ENCODE assay signal across 8 cellular contexts in the genomic region with DNA sequence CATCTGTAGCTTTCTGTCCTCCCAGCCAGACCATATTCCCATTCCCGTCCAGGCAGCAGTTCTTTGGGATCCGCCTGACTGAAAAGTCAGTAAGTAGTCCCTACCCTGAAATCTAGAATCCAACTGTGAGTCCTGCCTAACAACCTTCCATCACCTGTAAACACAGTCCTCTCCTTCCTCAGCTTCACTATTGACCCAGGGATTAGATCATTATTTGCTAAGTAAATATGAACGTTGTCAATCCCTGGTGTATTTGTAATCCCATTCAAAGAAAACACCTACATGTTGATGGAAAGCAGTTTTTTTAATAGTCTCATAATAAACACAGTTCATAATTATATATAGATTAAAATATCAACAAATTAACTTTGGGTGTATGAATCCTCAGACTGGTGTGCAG. TPM values are rescaled to one million over a fixed set of nuclear protein-coding genes. Genes with fewer than 3 reads are reported as not detected.
A peak's percentile ranks its signal among the peaks of the same experiment; 100 is the strongest.
DNase-seq lines count a peak whose midpoint lies in the region; ATAC-seq and TF ChIP-seq lines count a peak whose summit lies in the region.

No MANE protein-coding gene starts in this region.

- no peaks in the 10 kb centered on the region for H4K20me1 ChIP-seq in hepatocyte (ENCODE audit: insufficient read depth, poor library complexity, severe bottlenecking)

- DNase-seq in heart right ventricle (no peak), left cardiac atrium (no peak), hepatocyte (ENCODE audit: low spot score) (peak; percentile 51), GOT3 (lab: John Stamatoyannopoulos, UW) (no peak)

- H3K4me1 ChIP-seq in heart right ventricle = peaks cover 2 to 39% (median 28%) of the 10 kb centered on the region in 9 donors
- H3K4me1 ChIP-seq in hepatocyte (ENCODE audit: insufficient read depth) = peaks cover 4% of the 10 kb centered on the region

- H2AFZ ChIP-seq in hepatocyte = peak overlapping the region; percentile 64

- peaks cover 0 to 16% (median 0%) of the 10 kb centered on the region in 9 donors for H3K36me3 ChIP-seq in heart right ventricle
- no peaks in the 10 kb centered on the region for H3K36me3 ChIP-seq in hepatocyte (replicated peaks; ENCODE audit: insufficient read depth, low read depth)

- TF ChIP-seq CTCF in heart right ventricle (IDR thresholded peaks at IDR 0.05) = no peak
- TF ChIP-seq CTCF in hepatocyte (IDR thresholded peaks at IDR 0.05; ENCODE audit: poor library complexity) = no peak

- H3K9me2 ChIP-seq in hepatocyte (replicated peaks; ENCODE audit: insufficient read depth) = no peaks in the 10 kb centered on the region

- peak overlapping the region; percentile 80 for H3K4me2 ChIP-seq in hepatocyte

- H3K79me2 ChIP-seq in hepatocyte = peaks cover 18% of the 10 kb centered on the region

- intact Hi-C loops in heart right ventricle (cut with DNase I) (no loop called here), left cardiac atrium (cut with DNase I) (no loop called here)

- H3K27ac ChIP-seq in heart right ventricle (peak overlapping the region in 3 of 10 donors; percentile 72 to 82 (median 77)), hepatocyte (peak overlapping the region; percentile 87)

- no peaks in the 10 kb centered on the region for H3K27me3 Mint-ChIP-seq in stimulated activated memory B cell treated with anti-CD40 and anti-IgM and Interleukin-4, amounts not matched to agents 10 μg/mL and 1 μg/mL and 100 μg/mL, for 72 hours

- peak overlapping the region; percentile 88 for H3K4me3 Mint-ChIP-seq in stimulated activated memory B cell treated with anti-CD40 and anti-IgM and Interleukin-4, amounts not matched to agents 10 μg/mL and 1 μg/mL and 100 μg/mL, for 72 hours

- H3K27me3 ChIP-seq in heart right ventricle (no peaks in the 10 kb centered on the region), hepatocyte (no peaks in the 10 kb centered on the region)

- peak overlapping the region; percentile 75 to 94 (median 87) for H3K4me3 ChIP-seq in heart right ventricle
- no peak overlapping the region for H3K4me3 ChIP-seq in hepatocyte

- peak overlapping the region; percentile 80 for H3K27ac Mint-ChIP-seq in stimulated activated memory B cell treated with anti-CD40 and anti-IgM and Interleukin-4, amounts not matched to agents 10 μg/mL and 1 μg/mL and 100 μg/mL, for 72 hours

- WGBS in heart right ventricle, 2 donors = 27 to 32% methylated on average over 3 of the region's 3 CpGs
- WGBS in hepatocyte (ENCODE audit: low lambda C conversion rate, missing lambda C conversion rate) = 11% methylated on average over 3 of the region's 3 CpGs

- H3K9me3 ChIP-seq in heart right ventricle (no peaks in the 10 kb centered on the region), hepatocyte (ENCODE audit: low read depth) (no peaks in the 10 kb centered on the region)

- no peaks in the 10 kb centered on the region for H3K9me3 Mint-ChIP-seq in stimulated activated memory B cell treated with anti-CD40 and anti-IgM and Interleukin-4, amounts not matched to agents 10 μg/mL and 1 μg/mL and 100 μg/mL, for 72 hours

- peaks cover 6% of the 10 kb centered on the region for H3K36me3 Mint-ChIP-seq in stimulated activated memory B cell treated with anti-CD40 and anti-IgM and Interleukin-4, amounts not matched to agents 10 μg/mL and 1 μg/mL and 100 μg/mL, for 72 hours

- peaks cover 44% of the 10 kb centered on the region for H3K4me1 Mint-ChIP-seq in stimulated activated memory B cell treated with anti-CD40 and anti-IgM and Interleukin-4, amounts not matched to agents 10 μg/mL and 1 μg/mL and 100 μg/mL, for 72 hours

- no peak for ATAC-seq in heart right ventricle
- ATAC-seq in left cardiac atrium = no peak
- ATAC-seq in SK-N-SH treated with all-trans-retinoic acid at 6 μM for 48 hours = peak; percentile 3; the same call in 2 of the 3 replicates
- ATAC-seq in stimulated activated memory B cell treated with anti-CD40 and anti-IgM and Interleukin-4, amounts not matched to agents 10 μg/mL and 1 μg/mL and 100 μg/mL, for 72 hours = no peak
- ATAC-seq in HG02970 (IDR thresholded peaks at IDR 0.05; ENCODE audit: low FRiP score, unreplicated experiment) = no peak
- ATAC-seq in HG03469 (IDR thresholded peaks at IDR 0.05; ENCODE audit: unreplicated experiment) = no peak

TF ChIP-seq in SK-N-SH treated with all-trans-retinoic acid at 6 μM for 48 hours, 23 proteins besides CTCF, POLR2A, EP300 and RAD21:
- TF ChIP-seq ZNF565 (CRISPR knock-in tag; conservative IDR thresholded peaks at IDR 0.05; ENCODE audit: low read depth) (no peak), TSHZ2 (CRISPR knock-in tag; IDR thresholded peaks at IDR 0.05) (no peak), CREB5 (CRISPR knock-in tag; IDR thresholded peaks at IDR 0.05; ENCODE audit: low read depth) (no peak), ARNTL (CRISPR knock-in tag; IDR thresholded peaks at IDR 0.05; ENCODE audit: borderline replicate concordance, low read depth) (no peak), ESRRG (CRISPR knock-in tag; IDR thresholded peaks at IDR 0.05) (no peak), GLIS3 (CRISPR knock-in tag; IDR thresholded peaks at IDR 0.05) (no peak), CSDC2 (CRISPR knock-in tag; IDR thresholded peaks at IDR 0.05) (no peak), OSR1 (CRISPR knock-in tag; IDR thresholded peaks at IDR 0.05) (no peak), ZFP30 (CRISPR knock-in tag; IDR thresholded peaks at IDR 0.05) (no peak), SNAI2 (CRISPR knock-in tag; IDR thresholded peaks at IDR 0.05) (no peak), BACH2 (CRISPR knock-in tag; IDR thresholded peaks at IDR 0.05; ENCODE audit: borderline replicate concordance) (no peak), TCF4 (CRISPR knock-in tag; IDR thresholded peaks at IDR 0.05; ENCODE audit: borderline replicate concordance) (no peak), RARB (CRISPR knock-in tag; IDR thresholded peaks at IDR 0.05) (no peak)
- TF ChIP-seq, protein P1, sequence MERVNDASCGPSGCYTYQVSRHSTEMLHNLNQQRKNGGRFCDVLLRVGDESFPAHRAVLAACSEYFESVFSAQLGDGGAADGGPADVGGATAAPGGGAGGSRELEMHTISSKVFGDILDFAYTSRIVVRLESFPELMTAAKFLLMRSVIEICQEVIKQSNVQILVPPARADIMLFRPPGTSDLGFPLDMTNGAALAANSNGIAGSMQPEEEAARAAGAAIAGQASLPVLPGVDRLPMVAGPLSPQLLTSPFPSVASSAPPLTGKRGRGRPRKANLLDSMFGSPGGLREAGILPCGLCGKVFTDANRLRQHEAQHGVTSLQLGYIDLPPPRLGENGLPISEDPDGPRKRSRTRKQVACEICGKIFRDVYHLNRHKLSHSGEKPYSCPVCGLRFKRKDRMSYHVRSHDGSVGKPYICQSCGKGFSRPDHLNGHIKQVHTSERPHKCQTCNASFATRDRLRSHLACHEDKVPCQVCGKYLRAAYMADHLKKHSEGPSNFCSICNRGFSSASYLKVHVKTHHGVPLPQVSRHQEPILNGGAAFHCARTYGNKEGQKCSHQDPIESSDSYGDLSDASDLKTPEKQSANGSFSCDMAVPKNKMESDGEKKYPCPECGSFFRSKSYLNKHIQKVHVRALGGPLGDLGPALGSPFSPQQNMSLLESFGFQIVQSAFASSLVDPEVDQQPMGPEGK (CRISPR knock-in tag; IDR thresholded peaks at IDR 0.05; ENCODE audit: borderline replicate concordance) = no peak

RNA-seq across cellular contexts. Expression of gene SAXO2, which starts 0.7 kb away (rescaled TPM):
- total RNA-seq in heart right ventricle (1 to 10 TPM; 1.6 to 4.5 (median 2.9) TPM), left cardiac atrium (1 to 10 TPM; 2.7 to 3.1 TPM), hepatocyte (0.64 and 2.3 TPM in 2 replicates)
- polyA plus RNA-seq in heart right ventricle (under 1 TPM; 0.25 to 0.80 TPM), hepatocyte (1.5 and 2.0 TPM in 2 replicates)

RNA-seq across cellular contexts. Expression of gene EFL1, which starts 0.8 kb away (rescaled TPM):
- total RNA-seq in heart right ventricle (10 to 100 TPM; 10.8 to 19.3 (median 14.2) TPM), left cardiac atrium (10 to 100 TPM; 10.5 to 11.7 TPM), hepatocyte (17.5 and 19.0 TPM in 2 replicates)
- polyA plus RNA-seq in heart right ventricle (1 to 10 TPM; 3.7 to 9.9 TPM), hepatocyte (9.7 and 11.6 TPM in 2 replicates)
